27 cellular contexts compared by ENCODE assay signal in genomic region chr17:60103957-60104356, GRCh38. TPM values are rescaled to one million over a fixed set of nuclear protein-coding genes. Genes with fewer than 3 reads are reported as not detected.
"Had no signal": no experiment of that assay in that cellular context is flagged by ENCODE, and none has a peak within 500 bp of the region (broad histone marks: within the 10 kb centered on the region; RNA-seq: fewer than 3 reads in every experiment).

No MANE protein-coding gene starts in this region.

- H3K27ac Mint-ChIP-seq: activated CD4-positive, alpha-beta memory T cell treated with anti-CD3 and anti-CD28 coated beads, Interleukin-2, amount 10 ng/mL, durations not matched to agents 7 days and 5 days; activated naive CD8-positive, alpha-beta T cell; activated T-cell treated with anti-CD3 and anti-CD28 coated beads, Interleukin-2, amount 50 U/mL, for 24 hours; activated T-helper 17 cell treated with anti-CD3 and anti-CD28 coated beads, Interleukin-2, amount 50 U/mL, for 72 hours; effector memory CD8-positive, alpha-beta T cell; immature natural killer cell; mesothelial cell of epicardium; natural killer cell; stimulated activated naive CD8-positive, alpha-beta T cell treated with anti-CD3 and anti-CD28 coated beads, Interleukin-15, amount 100 ng/mL, for 72 hours had no signal

- H3K36me3 ChIP-seq: breast epithelium, esophagus muscularis mucosa, left ventricle myocardium inferior, neutrophil, pancreas, right atrium auricular region, tibial nerve had no signal

- H3K9me3 ChIP-seq: breast epithelium, esophagus muscularis mucosa, left ventricle myocardium inferior, neutrophil, pancreas, psoas muscle, right atrium auricular region, tibial nerve had no signal

- H3K4me3 ChIP-seq: breast epithelium, dorsolateral prefrontal cortex, esophagus muscularis mucosa, hepatocyte, left ventricle myocardium inferior, pancreas, psoas muscle, right atrium auricular region, tibial nerve had no signal

- H3K27ac ChIP-seq: breast epithelium, esophagus muscularis mucosa, hepatocyte, left ventricle myocardium inferior, neutrophil, pancreas, psoas muscle, right atrium auricular region, tibial nerve had no signal

- H3K36me3 Mint-ChIP-seq: activated naive CD8-positive, alpha-beta T cell; immature natural killer cell; mesothelial cell of epicardium had no signal

- H3K4me1 ChIP-seq: breast epithelium, pancreas, psoas muscle, right atrium auricular region, tibial nerve had no signal

- H3K9me3 Mint-ChIP-seq: activated CD4-positive, alpha-beta memory T cell treated with anti-CD3 and anti-CD28 coated beads, Interleukin-2, amount 10 ng/mL, durations not matched to agents 7 days and 5 days; activated T-cell treated with anti-CD3 and anti-CD28 coated beads, Interleukin-2, amount 50 U/mL, for 24 hours; activated T-helper 17 cell treated with anti-CD3 and anti-CD28 coated beads, Interleukin-2, amount 50 U/mL, for 72 hours; central memory CD8-positive, alpha-beta T cell; effector memory CD8-positive, alpha-beta T cell; immature natural killer cell; mesothelial cell of epicardium; natural killer cell; stimulated activated naive CD8-positive, alpha-beta T cell treated with anti-CD3 and anti-CD28 coated beads, Interleukin-15, amount 100 ng/mL, for 72 hours had no signal

- H3K4me3 Mint-ChIP-seq: activated CD4-positive, alpha-beta memory T cell treated with anti-CD3 and anti-CD28 coated beads, Interleukin-2, amount 10 ng/mL, durations not matched to agents 7 days and 5 days; activated naive CD8-positive, alpha-beta T cell; activated T-cell treated with anti-CD3 and anti-CD28 coated beads, Interleukin-2, amount 50 U/mL, for 24 hours; central memory CD8-positive, alpha-beta T cell; mesothelial cell of epicardium had no signal

- DNase-seq: activated CD4-positive, alpha-beta memory T cell treated with anti-CD3 and anti-CD28 coated beads, Interleukin-2, amount 10 ng/mL, durations not matched to agents 7 days and 5 days; activated CD4-positive, alpha-beta T cell treated with anti-CD3 and anti-CD28 coated beads for 48 hours; activated CD4-positive, CD25-positive, alpha-beta regulatory T cell; activated T-cell treated with anti-CD3 and anti-CD28 coated beads, Interleukin-2, amount 50 U/mL, for 24 hours; dorsolateral prefrontal cortex; effector memory CD8-positive, alpha-beta T cell; glutamatergic neuron; immature natural killer cell; left ventricle myocardium inferior; mammary epithelial cell; natural killer cell; pancreas; psoas muscle; stimulated activated CD4-positive, alpha-beta T cell treated with anti-CD3 and anti-CD28 coated beads, Interleukin-1b, Interleukin-23, amount 100 ng/mL, for 48 hours; stimulated activated naive CD8-positive, alpha-beta T cell treated with anti-CD3 and anti-CD28 coated beads, Interleukin-15, amount 100 ng/mL, for 72 hours had no signal

- ATAC-seq: activated T-helper 17 cell treated with anti-CD3 and anti-CD28 coated beads, Interleukin-2, amount 50 U/mL, for 72 hours; effector memory CD8-positive, alpha-beta T cell; natural killer cell; pancreas; psoas muscle; stimulated activated naive CD8-positive, alpha-beta T cell treated with anti-CD3 and anti-CD28 coated beads, Interleukin-15, amount 100 ng/mL, for 72 hours had no signal

- H3K27me3 ChIP-seq: breast epithelium, dorsolateral prefrontal cortex, esophagus muscularis mucosa, hepatocyte, neutrophil, pancreas, right atrium auricular region, tibial nerve had no signal

RNA-seq across cellular contexts. Expression of gene CA4, which starts 45.8 kb away (rescaled TPM):
- total RNA-seq: activated CD4-positive, alpha-beta memory T cell treated with anti-CD3 and anti-CD28 coated beads, Interleukin-2, amount 10 ng/mL, durations not matched to agents 7 days and 5 days; activated T-helper 17 cell treated with anti-CD3 and anti-CD28 coated beads, Interleukin-2, amount 50 U/mL, for 72 hours; kidney epithelial cell; mammary epithelial cell; mesothelial cell of epicardium; T-helper 1 cell treated with Interleukin-12 subunit alpha and Interleukin-12 subunit beta and Interleukin-4 antibody, amounts not matched to agents 30 ng/mL and 1 ng/mL, for 36 hours had no signal
- polyA plus RNA-seq: immature natural killer cell, mammary epithelial cell had no signal
